28 cellular contexts compared by ENCODE assay signal in the genomic region with DNA sequence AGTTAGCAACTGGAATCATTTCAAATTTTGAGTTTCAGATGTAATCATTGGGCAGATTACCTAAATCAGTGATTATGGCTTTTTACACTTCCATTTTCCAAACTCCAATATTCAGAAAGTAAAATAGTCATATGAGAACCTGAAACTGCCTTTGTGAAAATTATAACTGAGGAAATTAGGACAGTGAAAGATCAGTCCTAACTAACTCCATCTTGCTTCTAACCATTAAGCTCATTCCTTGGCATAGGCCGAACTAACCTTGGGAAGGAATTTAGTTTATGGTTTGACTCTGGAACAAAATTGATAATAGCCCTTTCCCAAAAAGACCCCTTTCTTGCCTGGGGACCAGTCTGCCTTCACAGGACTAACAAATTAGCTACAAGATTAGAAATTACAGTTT. TPM values are rescaled to one million over a fixed set of nuclear protein-coding genes. Genes with fewer than 3 reads are reported as not detected.
DNase-seq lines count a peak whose midpoint lies in the region; ATAC-seq and TF ChIP-seq lines count a peak whose summit lies in the region.
"Had no signal": no experiment of that assay in that cellular context is flagged by ENCODE, and none has a peak within 500 bp of the region (broad histone marks: within the 10 kb centered on the region; RNA-seq: fewer than 3 reads in every experiment).

No MANE protein-coding gene starts in this region.

- no peak overlapping the region; the same call in 1 of the 2 replicates for H3K9ac ChIP-seq in OCI-LY3 (ENCODE audit: low read length)

- TF ChIP-seq CTCF in OCI-LY3 (IDR thresholded peaks at IDR 0.05; ENCODE audit: low read depth, low read length) (no peak), glutamatergic neuron (IDR thresholded peaks at IDR 0.05; ENCODE audit: partially characterized antibody, unreplicated experiment) (no peak), type B pancreatic cell (conservative IDR thresholded peaks at IDR 0.05) (no peak)

- H3K36me3 Mint-ChIP-seq in activated naive CD8-positive, alpha-beta T cell, result no peaks in the 10 kb centered on the region
- no peaks in the 10 kb centered on the region for H3K36me3 Mint-ChIP-seq in activated naive CD8-positive, alpha-beta T cell treated with anti-CD3 and anti-CD28 coated beads, Interleukin-2, amount 50 U/mL, for 24 hours (ENCODE audit: low read depth)
- no peaks in the 10 kb centered on the region for H3K36me3 Mint-ChIP-seq in glutamatergic neuron (ENCODE audit: unreplicated experiment)
- peaks cover 3% of the 10 kb centered on the region for H3K36me3 Mint-ChIP-seq in type B pancreatic cell
- H3K36me3 Mint-ChIP-seq: activated naive CD4-positive, alpha-beta T cell treated with anti-CD3 and anti-CD28 coated beads, Interleukin-2, amount 50 U/mL, for 24 hours had no signal

- H3K4me3 Mint-ChIP-seq in activated naive CD8-positive, alpha-beta T cell, result peak overlapping the region; percentile 67
- no peak overlapping the region for H3K4me3 Mint-ChIP-seq in activated naive CD8-positive, alpha-beta T cell treated with anti-CD3 and anti-CD28 coated beads, Interleukin-2, amount 50 U/mL, for 24 hours
- peak overlapping the region; percentile 59 for H3K4me3 Mint-ChIP-seq in glutamatergic neuron (ENCODE audit: unreplicated experiment)
- H3K4me3 Mint-ChIP-seq in type B pancreatic cell, result peak overlapping the region; percentile 55
- H3K4me3 Mint-ChIP-seq: activated naive CD4-positive, alpha-beta T cell treated with anti-CD3 and anti-CD28 coated beads, Interleukin-2, amount 50 U/mL, for 24 hours had no signal

- H3K4me2 ChIP-seq in OCI-LY3 (ENCODE audit: low read length), result peak overlapping the region; percentile 92

- peak overlapping the region; percentile 54 for H3K27ac Mint-ChIP-seq in activated naive CD8-positive, alpha-beta T cell
- H3K27ac Mint-ChIP-seq in activated naive CD8-positive, alpha-beta T cell treated with anti-CD3 and anti-CD28 coated beads, Interleukin-2, amount 50 U/mL, for 24 hours, result no peak overlapping the region
- H3K27ac Mint-ChIP-seq in glutamatergic neuron (ENCODE audit: unreplicated experiment), result no peak overlapping the region
- H3K27ac Mint-ChIP-seq in type B pancreatic cell, result no peak overlapping the region
- H3K27ac Mint-ChIP-seq: activated naive CD4-positive, alpha-beta T cell treated with anti-CD3 and anti-CD28 coated beads, Interleukin-2, amount 50 U/mL, for 24 hours had no signal

- H3K9me3 ChIP-seq in OCI-LY3 (ENCODE audit: insufficient read depth, low read length), result no peaks in the 10 kb centered on the region
- H3K9me3 ChIP-seq: HAP-1, right atrium auricular region, thoracic aorta, uterus had no signal

- no peaks in the 10 kb centered on the region for H3K27me3 Mint-ChIP-seq in activated naive CD8-positive, alpha-beta T cell
- peaks cover 17% of the 10 kb centered on the region for H3K27me3 Mint-ChIP-seq in activated naive CD8-positive, alpha-beta T cell treated with anti-CD3 and anti-CD28 coated beads, Interleukin-2, amount 50 U/mL, for 24 hours
- H3K27me3 Mint-ChIP-seq in glutamatergic neuron (ENCODE audit: unreplicated experiment), result peaks cover 5% of the 10 kb centered on the region
- H3K27me3 Mint-ChIP-seq in type B pancreatic cell, result no peaks in the 10 kb centered on the region

- H2AFZ ChIP-seq in OCI-LY3 (ENCODE audit: low read depth, low read length), result no peak overlapping the region

- H3K79me2 ChIP-seq in OCI-LY3 (ENCODE audit: low read length), result no peaks in the 10 kb centered on the region

- H3K36me3 ChIP-seq in OCI-LY3 (replicated peaks; ENCODE audit: low read depth, low read length), result peaks cover 4% of the 10 kb centered on the region
- H3K36me3 ChIP-seq: HAP-1, right atrium auricular region, thoracic aorta, uterus had no signal

- no peaks in the 10 kb centered on the region for H3K27me3 ChIP-seq in OCI-LY3 (ENCODE audit: low read depth, low read length)
- H3K27me3 ChIP-seq: right atrium auricular region, uterus had no signal

- peak overlapping the region; percentile 98 for H3K4me3 ChIP-seq in OCI-LY3 (ENCODE audit: low read length)
- H3K4me3 ChIP-seq: HAP-1, thoracic aorta, uterus had no signal

- H3K9me3 Mint-ChIP-seq in activated naive CD8-positive, alpha-beta T cell (ENCODE audit: low read depth), result no peaks in the 10 kb centered on the region
- no peaks in the 10 kb centered on the region for H3K9me3 Mint-ChIP-seq in activated naive CD8-positive, alpha-beta T cell treated with anti-CD3 and anti-CD28 coated beads, Interleukin-2, amount 50 U/mL, for 24 hours
- peaks cover 6% of the 10 kb centered on the region for H3K9me3 Mint-ChIP-seq in glutamatergic neuron (ENCODE audit: unreplicated experiment)
- H3K9me3 Mint-ChIP-seq in type B pancreatic cell, result peaks cover 4% of the 10 kb centered on the region
- H3K9me3 Mint-ChIP-seq: activated naive CD4-positive, alpha-beta T cell treated with anti-CD3 and anti-CD28 coated beads, Interleukin-2, amount 50 U/mL, for 24 hours had no signal

- no peak overlapping the region for H3K27ac ChIP-seq in OCI-LY3 (ENCODE audit: low read length)
- H3K27ac ChIP-seq: thoracic aorta, VCaP had no signal

- no peak for ATAC-seq in activated naive CD8-positive, alpha-beta T cell treated with anti-CD3 and anti-CD28 coated beads, Interleukin-2, amount 50 U/mL, for 24 hours

- DNase-seq in activated naive CD8-positive, alpha-beta T cell treated with anti-CD3 and anti-CD28 coated beads, Interleukin-2, amount 50 U/mL, for 24 hours, result no peak
- DNase-seq in glutamatergic neuron (no peak), type B pancreatic cell (ENCODE audit: extremely low spot score, unreplicated experiment) (no peak), superior temporal gyrus (ENCODE audit: extremely low spot score) (no peak), globus pallidus (ENCODE audit: low spot score) (no peak)
- DNase-seq: ACHN; activated CD8-positive, alpha-beta memory T cell treated with anti-CD3 and anti-CD28 coated beads, Interleukin-2, amount 50 U/mL, for 4 hours; aorta; DMS53; erythroblast; mammary epithelial cell; NCI-H1417 treated with DMSO at 0.1 percent for 48 hours; NCI-H2081; NCI-H226; NCI-H69; SHP77 treated with DMSO at 0.1 percent for 48 hours; small intestine; stimulated activated naive CD4-positive, alpha-beta T cell treated with Interleukin-2 at 50 U/mL for 16 hours; T1000; uterus had no signal

- no peaks in the 10 kb centered on the region for H4K20me1 ChIP-seq in OCI-LY3 (ENCODE audit: insufficient read depth, low read length)

- H3K4me1 ChIP-seq in OCI-LY3 (ENCODE audit: low read length), result peaks cover 12% of the 10 kb centered on the region
- H3K4me1 ChIP-seq: uterus had no signal

- peaks cover 21% of the 10 kb centered on the region for H3K4me1 Mint-ChIP-seq in activated naive CD8-positive, alpha-beta T cell (ENCODE audit: low read depth)
- peaks cover 22% of the 10 kb centered on the region for H3K4me1 Mint-ChIP-seq in activated naive CD8-positive, alpha-beta T cell treated with anti-CD3 and anti-CD28 coated beads, Interleukin-2, amount 50 U/mL, for 24 hours
- H3K4me1 Mint-ChIP-seq in glutamatergic neuron (ENCODE audit: low read depth, unreplicated experiment) (peaks cover 22% of the 10 kb centered on the region), type B pancreatic cell (ENCODE audit: unreplicated experiment) (peaks cover 18% of the 10 kb centered on the region)

RNA-seq across cellular contexts. Expression of gene CRPPA, which starts 2.2 kb away (rescaled TPM):
- total RNA-seq in glutamatergic neuron (ENCODE audit: unreplicated experiment), result 5.3 TPM
- total RNA-seq in type B pancreatic cell (ENCODE audit: low replicate concordance), result 2.8 and 2.9 TPM in 2 replicates

RNA-seq across cellular contexts. Expression of gene SOSTDC1, which starts 46.4 kb away (rescaled TPM):
- not detected for total RNA-seq in glutamatergic neuron (ENCODE audit: unreplicated experiment)
- 5.4 and 6.0 TPM in 2 replicates for total RNA-seq in type B pancreatic cell (ENCODE audit: low replicate concordance)
- total RNA-seq: aorta, LHCN-M2 had no signal
